In genomic region chr9:137460363-137461315, GRCh38 we compare ENCODE assay signal across 1 cellular context.
TF ChIP-seq lines count a peak whose summit lies in the region.

No MANE protein-coding gene starts in this region.

TF ChIP-seq in K562, 482 proteins besides CTCF, POLR2A, EP300 and RAD21:
- TF ChIP-seq PML (IDR thresholded peaks at IDR 0.05; ENCODE audit: low read length) (no peak), THAP7 (CRISPR knock-in tag; IDR thresholded peaks at IDR 0.05) (no peak), BACH1 (tag; IDR thresholded peaks at IDR 0.05) (no peak), UBTF (IDR thresholded peaks at IDR 0.05; ENCODE audit: borderline replicate concordance in 1 of 2, low read depth in 2 of 2, low read length in 2 of 2) (no peak), ARID3A (IDR thresholded peaks at IDR 0.05; ENCODE audit: borderline replicate concordance, low read depth, low read length) (no peak)
